Comparison of ENCODE assay signal across 9 cellular contexts in the genomic region with DNA sequence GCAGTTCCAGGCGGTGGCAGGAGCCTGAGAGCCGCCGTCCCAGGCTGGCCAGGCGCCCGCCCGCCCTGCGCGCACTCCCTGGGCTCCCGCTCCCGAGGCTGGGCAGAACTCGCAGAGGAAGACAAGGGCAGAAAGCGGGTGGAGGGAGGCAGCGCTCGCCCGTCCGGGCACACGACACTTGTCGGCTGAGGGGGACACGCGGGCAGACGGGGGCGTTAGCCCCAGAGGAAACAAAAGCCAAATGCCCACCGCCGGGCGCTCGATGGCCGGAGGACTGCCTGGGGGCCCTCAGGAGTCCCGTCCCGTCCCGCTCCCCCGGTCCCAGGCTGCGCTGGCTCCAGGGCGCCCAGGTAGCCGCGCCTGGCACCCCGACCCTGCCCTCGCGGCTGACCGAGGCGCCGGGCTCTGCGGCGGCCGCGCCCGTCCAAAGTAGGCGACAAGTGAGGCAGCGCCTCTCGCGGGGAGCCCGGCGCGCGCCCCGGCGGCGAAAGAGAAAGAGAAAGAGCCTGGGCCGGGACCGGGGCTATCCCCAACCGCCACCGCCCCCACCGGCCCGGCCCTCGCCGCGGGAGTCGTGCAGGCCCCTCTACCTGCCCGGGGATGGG. TPM values are rescaled to one million over a fixed set of nuclear protein-coding genes. Genes with fewer than 3 reads are reported as not detected.
DNase-seq lines count a peak whose midpoint lies in the region; ATAC-seq and TF ChIP-seq lines count a peak whose summit lies in the region.
"Had no signal": no experiment of that assay in that cellular context is flagged by ENCODE, and none has a peak within 500 bp of the region (broad histone marks: within the 10 kb centered on the region; RNA-seq: fewer than 3 reads in every experiment).

No MANE protein-coding gene starts in this region.

- H3K4me3 ChIP-seq in AG04450 (ENCODE audit: low read depth, low read length) (peak overlapping the region; percentile 39), esophagus muscularis mucosa (peak overlapping the region; percentile 67 to 82 (median 72)), mucosa of stomach (ENCODE audit: low read length) (peak overlapping the region; percentile 47), A673 (ENCODE audit: low read depth, low read length, poor library complexity, severe bottlenecking) (no peak overlapping the region)

- H3K27ac ChIP-seq in AG04450 (ENCODE audit: low read depth, low read length) (no peak overlapping the region), esophagus muscularis mucosa (replicated peaks in 1 of 4) (peak overlapping the region; percentile 67 to 81 (median 72)), substantia nigra (ENCODE audit: low read depth, low read length, poor library complexity, severe bottlenecking) (peak overlapping the region; percentile 71), A673 (ENCODE audit: low read depth, low read length, poor library complexity, severe bottlenecking) (no peak overlapping the region)
- H3K27ac ChIP-seq: epithelial cell of prostate had no signal

- CTCF ChIA-PET in AG04450 (lab: Charles Lee) = no interaction called here
- CTCF ChIA-PET in A673 (lab: Charles Lee) = no interaction called here

- H3K9ac ChIP-seq in mucosa of stomach (ENCODE audit: low read length) = peak overlapping the region; percentile 85

- H3K27me3 ChIP-seq in AG04450 (ENCODE audit: control insufficient read depth, insufficient read depth, low read length) = peaks cover 20% of the 10 kb centered on the region
- peaks cover 0 to 19% (median 0%) of the 10 kb centered on the region in 4 donors for H3K27me3 ChIP-seq in esophagus muscularis mucosa
- H3K27me3 ChIP-seq in mucosa of stomach (ENCODE audit: control insufficient read depth, insufficient read depth, low read length) = no peaks in the 10 kb centered on the region
- H3K27me3 ChIP-seq in A673 (replicated peaks; ENCODE audit: insufficient read depth, low read depth, low read length, poor library complexity) = no peaks in the 10 kb centered on the region

- no peak for DNase-seq in AG04450 (ENCODE audit: low read depth, low spot score)
- DNase-seq in activated CD4-positive, CD25-positive, alpha-beta regulatory T cell treated with anti-CD3 and anti-CD28 coated beads, Interleukin-2, amount 50 U/mL, for 72 hours = peak; percentile 39
- no peak for DNase-seq in esophagus muscularis mucosa (ENCODE audit: extremely low spot score)
- DNase-seq in substantia nigra (lab: John Stamatoyannopoulos, UW) = peak in 39 of 49 donors; percentile 17 to 80 (median 51)
- DNase-seq in A673 (ENCODE audit: low spot score) = no peak

- 0% methylated on average over 1 of the region's 68 CpGs for WGBS in esophagus muscularis mucosa

- POLR2A ChIA-PET in AG04450 (lab: Yijun Ruan, JAX) = no interaction called here
- POLR2A ChIA-PET in A673 (lab: Charles Lee; ENCODE audit: low non-redundant PET) = no interaction called here

- peak; percentile 90 for ATAC-seq in GM19023 (IDR thresholded peaks at IDR 0.05; ENCODE audit: unreplicated experiment)
- peak; percentile 82 for ATAC-seq in HG03097 (IDR thresholded peaks at IDR 0.05; ENCODE audit: low FRiP score, unreplicated experiment)

- H3K4me1 ChIP-seq in esophagus muscularis mucosa (peaks cover 0 to 19% (median 12%) of the 10 kb centered on the region in 4 donors), mucosa of stomach (ENCODE audit: control insufficient read depth, insufficient read depth, low read length) (no peaks in the 10 kb centered on the region), A673 (ENCODE audit: insufficient read depth, low read length, poor library complexity, severe bottlenecking) (no peaks in the 10 kb centered on the region)

- TF ChIP-seq CTCF in AG04450 (IDR thresholded peaks at IDR 0.05; ENCODE audit: low read depth, low read length) (no peak), esophagus muscularis mucosa (IDR thresholded peaks at IDR 0.05) (no peak), A673 (conservative IDR thresholded peaks at IDR 0.05; ENCODE audit: low read depth, low read length) (no peak)

- H3K36me3 ChIP-seq in esophagus muscularis mucosa (no peaks in the 10 kb centered on the region), mucosa of stomach (ENCODE audit: control insufficient read depth, insufficient read depth, low read length) (no peaks in the 10 kb centered on the region), A673 (ENCODE audit: insufficient read depth, low read length, poor library complexity, severe bottlenecking) (no peaks in the 10 kb centered on the region)

- BruUV-seq in A673 (replicated peaks; lab: Mats Ljungman, UMichigan) = no TSS peak

- intact Hi-C loops in esophagus muscularis mucosa (cut with DNase I) = no loop called here
- intact Hi-C loops in A673 (cut with micrococcal nuclease; ENCODE audit: unreplicated experiment) = no loop called here

- H3K9me3 ChIP-seq in AG04450 (ENCODE audit: control insufficient read depth, insufficient read depth, low read length) (no peaks in the 10 kb centered on the region), esophagus muscularis mucosa (no peaks in the 10 kb centered on the region), mucosa of stomach (ENCODE audit: control insufficient read depth, low read length) (no peaks in the 10 kb centered on the region), A673 (ENCODE audit: low read depth, low read length, poor library complexity, severe bottlenecking) (peaks cover 19% of the 10 kb centered on the region)

- no peak for TF ChIP-seq EP300 in esophagus muscularis mucosa (IDR thresholded peaks at IDR 0.05)

- no peak for TF ChIP-seq POLR2A in esophagus muscularis mucosa (IDR thresholded peaks at IDR 0.05; ENCODE audit: low read depth)

RNA-seq across cellular contexts. Expression of gene L3MBTL4, which starts 0.5 kb away (rescaled TPM):
- 0.05 and 0.06 TPM in 2 replicates for polyA plus RNA-seq in AG04450 (2011; rRNA removed)
- 0.05 TPM in 1 of 2 replicates, not detected in the other for polyA minus RNA-seq in AG04450 (2011; rRNA and poly(A)+ RNA removed)
- total RNA-seq in esophagus muscularis mucosa (1 to 10 TPM; 1.0 to 2.9 (median 1.6) TPM), A673 (2021) (not detected in 2 replicates)

Comparison
In these comparisons a context has a peak if more than half of its experiments do, and no peak if none do; other contexts are left out.
1. DNase-seq: peak in activated CD4-positive, CD25-positive, alpha-beta regulatory T cell treated with anti-CD3 and anti-CD28 coated beads, Interleukin-2, amount 50 U/mL, for 72 hours (single experiment) and substantia nigra (39 of 49); none in AG04450 (single experiment), esophagus muscularis mucosa (single experiment) and A673 (single experiment).
2. H3K27ac ChIP-seq: peak in esophagus muscularis mucosa (4 of 4) and substantia nigra (single experiment); none in AG04450 (single experiment) and A673 (single experiment).